Comparison of ENCODE assay signal across 8 cellular contexts in genomic region chr15:73926191-73927002, GRCh38. TPM values are rescaled to one million over a fixed set of nuclear protein-coding genes. Genes with fewer than 3 reads are reported as not detected.
A peak's percentile ranks its signal among the peaks of the same experiment; 100 is the strongest.
DNase-seq lines count a peak whose midpoint lies in the region; ATAC-seq, FAIRE-seq and TF ChIP-seq lines count a peak whose summit lies in the region.

TSS of gene LOXL1 (plus strand) at chr15:73926462. CDS start at chr15:73926784, 322 bp downstream.

- no peak for FAIRE-seq in H1 (lab: Jason Lieb, UNC)

- peak within 1 kb of the TSS; percentile 87 for H3K4me2 ChIP-seq in H1 (ENCODE audit: insufficient read depth in 1 of 2, low read depth in 2 of 2, low read length in 2 of 2)

- H3K4me1 ChIP-seq in H1 (replicated peaks in 1 of 4; ENCODE audit: control insufficient read depth in 3 of 4, insufficient read depth in 4 of 4, low read length in 3 of 4), result peaks cover 0 to 47% (median 38%) of the 10 kb centered on the region in 4 experiments; a peak in 6 of 7 replicates
- peaks cover 68% of the 10 kb centered on the region for H3K4me1 ChIP-seq in lower lobe of right lung
- H3K4me1 ChIP-seq in suprapubic skin, result peaks cover 95% of the 10 kb centered on the region

- no peak within 1 kb of the TSS for H3K9ac ChIP-seq in H1 (replicated peaks in 1 of 4; ENCODE audit: extremely low read depth in 1 of 4, low read depth in 3 of 4, low read length in 3 of 4)

- peak within 1 kb of the TSS; percentile 83 for H4K91ac ChIP-seq in H1 (replicated peaks; ENCODE audit: insufficient read length, low read length)

- peak within 1 kb of the TSS; percentile 41; the same call in 1 of the 2 replicates for H4K8ac ChIP-seq in H1 (ENCODE audit: extremely low read depth, insufficient read depth, low read length)

- H3K4me3 ChIP-seq in H1 (ENCODE audit: extremely low read depth in 1 of 4, insufficient read depth in 2 of 4, low read depth in 3 of 4, low read length in 4 of 4) (peak within 1 kb of the TSS; percentile 35 to 71 (median 53)), lower lobe of right lung (peak within 1 kb of the TSS; percentile 64), suprapubic skin (peak within 1 kb of the TSS; percentile 61)

- H3K18ac ChIP-seq in H1 (ENCODE audit: extremely low read depth, low read length), result peak within 1 kb of the TSS; percentile 99

- H2BK15ac ChIP-seq in H1 (ENCODE audit: low read length), result peak within 1 kb of the TSS; percentile 46; the same call in 1 of the 2 replicates

- peak within 1 kb of the TSS; percentile 80; the same call in 1 of the 2 replicates for H2BK20ac ChIP-seq in H1 (ENCODE audit: low read length)

- H2BK120ac ChIP-seq in H1 (replicated peaks; ENCODE audit: low read depth, low read length), result no peak within 1 kb of the TSS

- no peaks in the 10 kb centered on the region for H3K36me3 Mint-ChIP-seq in activated naive CD4-positive, alpha-beta T cell treated with anti-CD3 and anti-CD28 coated beads, Interleukin-2, amount 50 U/mL, for 24 hours

- peak; percentile 68 to 75 for ATAC-seq in lower lobe of right lung
- no peak for ATAC-seq in GM18870 (IDR thresholded peaks at IDR 0.05; ENCODE audit: unreplicated experiment)
- ATAC-seq in HG02852 (IDR thresholded peaks at IDR 0.05; ENCODE audit: unreplicated experiment), result no peak

- CTCF ChIA-PET in H1 (lab: Charles Lee; ENCODE audit: partially characterized antibody), result interaction anchor here (0.6 to 5.1 kb wide), 9 partner anchors 10 to 227 kb away, joined by 3 to 38 read pairs (median 4); partner anchors contain the start of gene TBC1D21

- peak within 1 kb of the TSS; percentile 10 for H3K56ac ChIP-seq in H1 (replicated peaks; ENCODE audit: insufficient read length, low read depth, low read length)

- peak within 1 kb of the TSS; percentile 70 for H3K14ac ChIP-seq in H1 (ENCODE audit: insufficient read length)

- peaks cover 0 to 6% (median 2%) of the 10 kb centered on the region in 4 experiments; a peak in 3 of 7 replicates for H3K27me3 ChIP-seq in H1 (replicated peaks in 1 of 4; ENCODE audit: control insufficient read depth in 3 of 4, extremely low read depth in 1 of 4, insufficient read depth in 3 of 4, low read length in 3 of 4)
- peaks cover 27% of the 10 kb centered on the region for H3K27me3 ChIP-seq in lower lobe of right lung (ENCODE audit: low read depth)
- H3K27me3 ChIP-seq in suprapubic skin, result peaks cover 6% of the 10 kb centered on the region

- no peak for TF ChIP-seq RAD21 in H1 (IDR thresholded peaks at IDR 0.05 in 1 of 2, conservative IDR thresholded peaks at IDR 0.05 in 1 of 2; ENCODE audit: low read depth in 2 of 2, low read length in 2 of 2)

- H2AFZ ChIP-seq in H1 (ENCODE audit: low read length), result peak within 1 kb of the TSS; percentile 5; the same call in 1 of the 2 replicates

- H4K5ac ChIP-seq in H1 (ENCODE audit: insufficient read length, low read depth, low read length), result peak within 1 kb of the TSS; percentile 80

- peaks cover 14% of the 10 kb centered on the region for H3K23me2 ChIP-seq in H1 (ENCODE audit: low read depth, low read length)

- no peaks in the 10 kb centered on the region for H3K27me3 Mint-ChIP-seq in activated naive CD4-positive, alpha-beta T cell treated with anti-CD3 and anti-CD28 coated beads, Interleukin-2, amount 50 U/mL, for 24 hours

- peak within 1 kb of the TSS; percentile 60; the same call in 1 of the 2 replicates for H2BK5ac ChIP-seq in H1 (ENCODE audit: low read depth, low read length)

- no peak within 1 kb of the TSS for H3K27ac Mint-ChIP-seq in activated naive CD4-positive, alpha-beta T cell treated with anti-CD3 and anti-CD28 coated beads, Interleukin-2, amount 50 U/mL, for 24 hours

- no peaks in the 10 kb centered on the region for H3K9me3 Mint-ChIP-seq in activated naive CD4-positive, alpha-beta T cell treated with anti-CD3 and anti-CD28 coated beads, Interleukin-2, amount 50 U/mL, for 24 hours

- H3K4me3 Mint-ChIP-seq in activated naive CD4-positive, alpha-beta T cell treated with anti-CD3 and anti-CD28 coated beads, Interleukin-2, amount 50 U/mL, for 24 hours, result peak within 1 kb of the TSS; percentile 74

- H3K23ac ChIP-seq in H1 (ENCODE audit: insufficient read length), result no peak within 1 kb of the TSS

- H3K36me3 ChIP-seq in H1 (ENCODE audit: control insufficient read depth in 2 of 4, insufficient read depth in 4 of 4, low read length in 3 of 4) (no peaks in the 10 kb centered on the region), lower lobe of right lung (no peaks in the 10 kb centered on the region), suprapubic skin (no peaks in the 10 kb centered on the region)

- H3K79me2 ChIP-seq in H1 (ENCODE audit: control insufficient read depth in 1 of 2, insufficient read depth in 2 of 2, low read length in 2 of 2), result no peaks in the 10 kb centered on the region

- TF ChIP-seq EP300 in H1 (IDR thresholded peaks at IDR 0.05; ENCODE audit: borderline replicate concordance in 1 of 2, low read depth in 2 of 2, low read length in 2 of 2), result no peak
- TF ChIP-seq EP300 in suprapubic skin (IDR thresholded peaks at IDR 0.05), result no peak

- H3K9me3 ChIP-seq in H1 (ENCODE audit: insufficient read depth in 2 of 2, low read depth in 1 of 2, low read length in 1 of 2), result no peaks in the 10 kb centered on the region
- no peaks in the 10 kb centered on the region for H3K9me3 ChIP-seq in lower lobe of right lung
- H3K9me3 ChIP-seq in suprapubic skin, result no peaks in the 10 kb centered on the region

- TF ChIP-seq POLR2A in H1 (IDR thresholded peaks at IDR 0.05; ENCODE audit: control extremely low read depth in 1 of 2, low read depth in 2 of 2, low read length in 2 of 2) (no peak; a peak in 1 of 3 replicates), suprapubic skin (IDR thresholded peaks at IDR 0.05) (peak in 1 of 2 donors; percentile 20)

- POLR2A ChIA-PET in H1 (lab: Charles Lee; ENCODE audit: partially characterized antibody), result interaction anchor here (1.5 to 2.3 kb wide), 5 partner anchors 9 to 18 kb away, joined by 3 to 14 read pairs (median 6); no protein-coding TSS in a partner anchor

- H3K27ac ChIP-seq in H1 (ENCODE audit: low read depth, low read length) (no peak within 1 kb of the TSS), lower lobe of right lung (peak within 1 kb of the TSS; percentile 83), suprapubic skin (peak within 1 kb of the TSS; percentile 76)

- TF ChIP-seq CTCF in H1 (IDR thresholded peaks at IDR 0.05; ENCODE audit: control extremely low read depth in 1 of 3, insufficient read depth in 1 of 3, low read depth in 1 of 3, low read length in 3 of 3), result no peak
- TF ChIP-seq CTCF in lower lobe of right lung (IDR thresholded peaks at IDR 0.05), result no peak
- TF ChIP-seq CTCF in suprapubic skin (IDR thresholded peaks at IDR 0.05), result no peak

- DNase-seq in activated naive CD4-positive, alpha-beta T cell treated with Interleukin-2 at 50 U/mL for 16 hours, result no peak
- DNase-seq in RPMI7951 (ENCODE audit: low read depth) (peak; percentile 88), H1 (ENCODE audit: low read depth in 1 of 2, low spot score in 2 of 2) (peak in 1 of 2 experiments; percentile 80), lower lobe of right lung (peak; percentile 66), suprapubic skin (ENCODE audit: low spot score in 2 of 2) (no peak)

- H3K4ac ChIP-seq in H1 (replicated peaks; ENCODE audit: insufficient read length, low read depth, low read length), result peak within 1 kb of the TSS; percentile 73

- peak within 1 kb of the TSS; percentile 75; the same call in 1 of the 2 replicates for H2BK12ac ChIP-seq in H1 (ENCODE audit: low read depth, low read length)

- H2AK5ac ChIP-seq in H1 (ENCODE audit: low read depth, low read length), result 0 out of 2 replicates have a peak within 1 kb of the TSS, but pooled peaks have one; percentile 47

- H3K4me1 Mint-ChIP-seq in activated naive CD4-positive, alpha-beta T cell treated with anti-CD3 and anti-CD28 coated beads, Interleukin-2, amount 50 U/mL, for 24 hours, result peaks cover 32% of the 10 kb centered on the region

- WGBS in H1 (ENCODE audit: extremely low coverage in 1 of 2, insufficient coverage in 1 of 2, insufficient read length in 1 of 2, insufficient replicate concordance in 2 of 2, low coverage in 1 of 2, low lambda C conversion rate in 2 of 2, missing lambda C conversion rate in 1 of 2), 2 experiments, result 4% methylated on average over 44 of the region's 48 CpGs; no CpG with 5 or more reads in 1 of the 2 experiments
- 10% methylated on average over 6 of the region's 48 CpGs for WGBS in suprapubic skin

- intact Hi-C loops in lower lobe of right lung (cut with DNase I), result no loop called here

- H3K79me1 ChIP-seq in H1 (ENCODE audit: low read depth, low read length), result peaks cover 2% of the 10 kb centered on the region; the same call in 1 of the 2 replicates

- peaks cover 0 to 7% of the 10 kb centered on the region in 2 experiments for H4K20me1 ChIP-seq in H1 (replicated peaks in 1 of 2; ENCODE audit: control insufficient read depth in 1 of 2, insufficient read depth in 2 of 2, low read length in 2 of 2)

TF ChIP-seq in H1, 55 proteins besides CTCF, POLR2A, EP300 and RAD21 (continues in another document):
- TF ChIP-seq FOSL1 (IDR thresholded peaks at IDR 0.05; ENCODE audit: insufficient read depth, low read depth, low read length) (peak; percentile 98), ASH2L (IDR thresholded peaks at IDR 0.05; ENCODE audit: low read length) (peak; percentile 20), GTF2F1 (IDR thresholded peaks at IDR 0.05; ENCODE audit: borderline replicate concordance, low read depth, low read length) (no peak), CEBPB (IDR thresholded peaks at IDR 0.05; ENCODE audit: low read depth, low read length) (no peak), JUN (IDR thresholded peaks at IDR 0.05; ENCODE audit: low read depth, low read length) (no peak), CREB1 (IDR thresholded peaks at IDR 0.05) (0 out of 2 replicates have a peak, but pooled peaks have one; percentile 46), SP1 (IDR thresholded peaks at IDR 0.05; ENCODE audit: low read depth, low read length) (0 out of 2 replicates have a peak, but pooled peaks have one; percentile 71)
- TF ChIP-seq, protein P1, sequence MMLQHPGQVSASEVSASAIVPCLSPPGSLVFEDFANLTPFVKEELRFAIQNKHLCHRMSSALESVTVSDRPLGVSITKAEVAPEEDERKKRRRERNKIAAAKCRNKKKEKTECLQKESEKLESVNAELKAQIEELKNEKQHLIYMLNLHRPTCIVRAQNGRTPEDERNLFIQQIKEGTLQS (IDR thresholded peaks at IDR 0.05; ENCODE audit: insufficient read depth, low read depth, low read length), result no peak

RNA-seq across cellular contexts. Expression of gene LOXL1, which starts in this region (rescaled TPM):
- 45.9 and 55.0 TPM in 2 replicates for total RNA-seq in RPMI7951 (2014; rRNA removed; shearing (Covaris generic))
- 8.1 and 9.3 TPM in 2 replicates for total RNA-seq in H1 (2021; fragmentation: NEBNext Ultra II Directional; extraction: Animal tissue kit (Norgen Biotek cat#: 25700))
- polyA plus RNA-seq in H1 (2011; rRNA removed), result 14.4 and 22.7 TPM in 2 replicates
- 13.3 TPM for polyA plus RNA-seq in H1 (2011; cell fraction: cytosol; rRNA removed)
- polyA plus RNA-seq in H1 (2011; cell fraction: nucleus; rRNA removed), result 25.7 TPM
- polyA plus RNA-seq in H1 (2012, experiment 1 of 2), result 6.5 to 22.3 TPM (median 16.9 TPM) in 4 replicates
- polyA plus RNA-seq in H1 (2012, experiment 2 of 2), result 32.8 TPM
- 29.6 TPM for polyA plus RNA-seq in H1 (2013, experiment 1 of 2)
- polyA plus RNA-seq in H1 (2013, experiment 2 of 2), result 31.4 TPM
- 11.7 and 13.9 TPM in 2 replicates for polyA minus RNA-seq in H1 (2011; rRNA and poly(A)+ RNA removed)
- 14.2 TPM for polyA minus RNA-seq in H1 (2011; cell fraction: cytosol; rRNA and poly(A)+ RNA removed)
- polyA minus RNA-seq in H1 (2011; cell fraction: nucleus; rRNA and poly(A)+ RNA removed), result 11.9 TPM
- total RNA-seq in lower lobe of right lung, result 7.6 TPM
- 10 to 100 TPM in 1 of 4 donors, 1 to 10 TPM in 3; 4.3 to 12.1 (median 7.3) TPM for total RNA-seq in suprapubic skin

Comparison
In these comparisons a context has a peak if more than half of its experiments do, and no peak if none do; other contexts are left out.
1. DNase-seq: peak in RPMI7951 (single experiment) and lower lobe of right lung (single experiment); none in activated naive CD4-positive, alpha-beta T cell treated with Interleukin-2 at 50 U/mL for 16 hours (single experiment) and suprapubic skin (0 of 2).
2. ATAC-seq: peak in lower lobe of right lung (2 of 2); none in GM18870 (single experiment) and HG02852 (single experiment).
3. Peak in every context shown above with its lines, with median percentiles within 50 percentile points of each other: H3K4me3 ChIP-seq.